Comparison of ENCODE assay signal across 8 cellular contexts in genomic region chr5:150562832-150563231, GRCh38. TPM values are rescaled to one million over a fixed set of nuclear protein-coding genes. Genes with fewer than 3 reads are reported as not detected.
DNase-seq lines count a peak whose midpoint lies in the region; ATAC-seq, FAIRE-seq and TF ChIP-seq lines count a peak whose summit lies in the region.

No MANE protein-coding gene starts in this region.

- H3K27me3 ChIP-seq in Caco-2 (replicated peaks; ENCODE audit: control insufficient read depth, insufficient read depth, low read length), result no peaks in the 10 kb centered on the region
- no peaks in the 10 kb centered on the region for H3K27me3 ChIP-seq in GM23248 (replicated peaks; ENCODE audit: insufficient read depth)
- H3K27me3 ChIP-seq in Peyer's patch, result no peaks in the 10 kb centered on the region
- H3K27me3 ChIP-seq in endothelial cell of umbilical vein (ENCODE audit: control insufficient read depth in 2 of 2, insufficient read depth in 2 of 2, low read length in 2 of 2), result no peaks in the 10 kb centered on the region

- no peak overlapping the region for H3K9ac ChIP-seq in GM23248
- H3K9ac ChIP-seq in endothelial cell of umbilical vein (replicated peaks; ENCODE audit: extremely low read depth, insufficient read depth, low read length), result no peak overlapping the region

- dilution Hi-C loops in endothelial cell of umbilical vein (cut with MboI; ENCODE audit: extremely low pct_ligation_motif_present, low sequenced_read_pairs), result no loop called here

- H3F3A ChIP-seq in GM23248 (ENCODE audit: insufficient read depth), result peaks cover 52% of the 10 kb centered on the region

- H3K36me3 ChIP-seq in Caco-2 (ENCODE audit: control insufficient read depth, insufficient read depth, low read length) (no peaks in the 10 kb centered on the region), GM23248 (ENCODE audit: low read depth) (no peaks in the 10 kb centered on the region), Peyer's patch (no peaks in the 10 kb centered on the region), endothelial cell of umbilical vein (ENCODE audit: control insufficient read depth in 2 of 2, extremely low read depth in 1 of 2, insufficient read depth in 2 of 2, low read length in 2 of 2) (no peaks in the 10 kb centered on the region)

- no peaks in the 10 kb centered on the region for H3K9me1 ChIP-seq in endothelial cell of umbilical vein (replicated peaks; ENCODE audit: control insufficient read depth, extremely low read depth, insufficient read depth, low read length)

- no peak overlapping the region for H3K4me3 ChIP-seq in Caco-2 (ENCODE audit: low read depth, low read length)
- H3K4me3 ChIP-seq in GM23248, result no peak overlapping the region
- H3K4me3 ChIP-seq in Peyer's patch, result no peak overlapping the region
- no peak overlapping the region for H3K4me3 ChIP-seq in endothelial cell of umbilical vein (replicated peaks in 1 of 3; ENCODE audit: insufficient read depth in 1 of 3, low read depth in 1 of 3, low read length in 3 of 3)
- H3K4me3 ChIP-seq in retinal pigment epithelial cell (ENCODE audit: low read length), result no peak overlapping the region

- H3K27me3 Mint-ChIP-seq in Caco-2 (ENCODE audit: insufficient read depth, unreplicated experiment), result no peaks in the 10 kb centered on the region

- in situ Hi-C loops in GM23248 (cut with MboI), result loop anchor here (10.0 kb wide), 1 partner anchor 282 kb away; the partner anchor contains the start of gene IRGM

- DNase-seq in Caco-2, result peak in 1 of 2 experiments; percentile 71
- peak; percentile 63 for DNase-seq in GM23248
- DNase-seq in Peyer's patch, result peak in 2 of 3 donors; percentile 7 to 74
- peak; percentile 65 for DNase-seq in endothelial cell of umbilical vein (ENCODE audit: low read depth, low spot score)
- DNase-seq in retinal pigment epithelial cell (ENCODE audit: low read depth), result no peak
- no peak for DNase-seq in middle frontal gyrus (ENCODE audit: extremely low spot score, low spot score)

- H3K79me2 ChIP-seq in GM23248 (ENCODE audit: insufficient read depth) (no peaks in the 10 kb centered on the region), endothelial cell of umbilical vein (ENCODE audit: control insufficient read depth, insufficient read depth, low read length) (no peaks in the 10 kb centered on the region)

- POLR2A ChIA-PET in Caco-2 (lab: Charles Lee), result no interaction called here
- POLR2A ChIA-PET in endothelial cell of umbilical vein (lab: Charles Lee), result no interaction called here

- TF ChIP-seq CTCF in Caco-2 (IDR thresholded peaks at IDR 0.05; ENCODE audit: insufficient read depth in 1 of 2, low read depth in 1 of 2, low read length in 1 of 2, severe bottlenecking in 1 of 2, unreplicated experiment in 1 of 2) (peak; percentile 59 to 67), Peyer's patch (IDR thresholded peaks at IDR 0.05) (peak in 5 of 6 experiments; percentile 51 to 86 (median 82)), endothelial cell of umbilical vein (IDR thresholded peaks at IDR 0.05; ENCODE audit: extremely low read depth in 1 of 2, insufficient read depth in 1 of 2, low read depth in 1 of 2, low read length in 2 of 2) (peak; percentile 45 to 46), retinal pigment epithelial cell (conservative IDR thresholded peaks at IDR 0.05; ENCODE audit: low read depth, low read length) (peak; percentile 63)

- H3K4me1 Mint-ChIP-seq in Caco-2 (ENCODE audit: low read depth, unreplicated experiment), result peaks cover 39% of the 10 kb centered on the region

- H3K36me3 Mint-ChIP-seq in Caco-2 (ENCODE audit: insufficient read depth, unreplicated experiment), result peaks cover 33% of the 10 kb centered on the region

- H3K4me3 Mint-ChIP-seq in Caco-2 (ENCODE audit: unreplicated experiment), result no peak overlapping the region

- intact Hi-C loops in Caco-2 (cut with micrococcal nuclease; ENCODE audit: unreplicated experiment), result loop anchor here (1.0 kb wide), 1 partner anchor 19 kb away; no protein-coding TSS in a partner anchor
- intact Hi-C loops in endothelial cell of umbilical vein (cut with micrococcal nuclease), result no loop called here

- H4K20me1 ChIP-seq in GM23248 (ENCODE audit: insufficient read depth), result no peaks in the 10 kb centered on the region
- no peaks in the 10 kb centered on the region for H4K20me1 ChIP-seq in endothelial cell of umbilical vein (replicated peaks; ENCODE audit: control insufficient read depth, extremely low read depth, insufficient read depth, low read length)

- H3K27ac ChIP-seq in GM23248 (no peak overlapping the region), Peyer's patch (no peak overlapping the region), endothelial cell of umbilical vein (ENCODE audit: insufficient read depth, low read depth, low read length) (no peak overlapping the region)

- H3K9me3 ChIP-seq in Caco-2, result no peaks in the 10 kb centered on the region
- H3K9me3 ChIP-seq in GM23248 (ENCODE audit: low read depth), result no peaks in the 10 kb centered on the region
- no peaks in the 10 kb centered on the region for H3K9me3 ChIP-seq in Peyer's patch
- H3K9me3 ChIP-seq in endothelial cell of umbilical vein (replicated peaks; ENCODE audit: control insufficient read depth, insufficient read depth, low read length), result no peaks in the 10 kb centered on the region

- peak overlapping the region; percentile 78 for H3K27ac Mint-ChIP-seq in Caco-2 (ENCODE audit: unreplicated experiment)

- no peak overlapping the region for H2AFZ ChIP-seq in GM23248
- no peak overlapping the region for H2AFZ ChIP-seq in endothelial cell of umbilical vein (ENCODE audit: low read depth, low read length)

- H3K4me1 ChIP-seq in Caco-2 (peaks cover 32% of the 10 kb centered on the region), GM23248 (ENCODE audit: insufficient read depth) (peaks cover 30% of the 10 kb centered on the region), Peyer's patch (peaks cover 0 to 12% (median 0%) of the 10 kb centered on the region in 4 donors), endothelial cell of umbilical vein (ENCODE audit: control insufficient read depth, extremely low read depth, insufficient read depth, low read length) (no peaks in the 10 kb centered on the region)

- TF ChIP-seq POLR2A in Peyer's patch (IDR thresholded peaks at IDR 0.05) (no peak), endothelial cell of umbilical vein (IDR thresholded peaks at IDR 0.05; ENCODE audit: low read depth, low read length) (no peak)

- WGBS in GM23248 (ENCODE audit: low coverage in 1 of 2, low lambda C conversion rate in 2 of 2, missing lambda C conversion rate in 2 of 2), 2 experiments, result 49 to 52% methylated on average over 2 of the region's 2 CpGs

- no peaks in the 10 kb centered on the region for H3K9me3 Mint-ChIP-seq in Caco-2 (ENCODE audit: unreplicated experiment)

- BruUV-seq in Caco-2 (replicated peaks; lab: Mats Ljungman, UMichigan), result no TSS peak
- no TSS peak for BruUV-seq in endothelial cell of umbilical vein (replicated peaks; lab: Mats Ljungman, UMichigan)

- CTCF ChIA-PET in Caco-2 (lab: Charles Lee) (interaction anchor here (2.6 to 4.3 kb wide), 2 partner anchors 20 to 93 kb away, joined by 15 to 56 read pairs; partner anchors contain the start of gene MYOZ3), endothelial cell of umbilical vein (lab: Charles Lee) (interaction anchor here (4.8 to 7.6 kb wide), 4 partner anchors 79 to 284 kb away, joined by 33 to 123 read pairs (median 67); partner anchors contain the start of genes IRGM, RBM22 and SYNPO)

- H3K9me2 ChIP-seq in GM23248 (ENCODE audit: insufficient read depth), result no peaks in the 10 kb centered on the region

- ATAC-seq in GM21447 (IDR thresholded peaks at IDR 0.05; ENCODE audit: unreplicated experiment) (no peak), HG03442 (IDR thresholded peaks at IDR 0.05; ENCODE audit: unreplicated experiment) (no peak)

- H3K4me2 ChIP-seq in GM23248 (ENCODE audit: unreplicated experiment), result no peak overlapping the region
- no peak overlapping the region for H3K4me2 ChIP-seq in endothelial cell of umbilical vein (ENCODE audit: insufficient read depth, low read length)

- peak; percentile 68 for FAIRE-seq in endothelial cell of umbilical vein (lab: Jason Lieb, UNC)

TF ChIP-seq in endothelial cell of umbilical vein, 7 proteins besides CTCF, POLR2A, EP300 and RAD21:
- TF ChIP-seq MAX (IDR thresholded peaks at IDR 0.05; ENCODE audit: insufficient read depth, insufficient read length) (no peak), POLR2AphosphoS5 (IDR thresholded peaks at IDR 0.05; ENCODE audit: insufficient read depth, low read depth, low read length) (no peak), JUN (IDR thresholded peaks at IDR 0.05; ENCODE audit: borderline replicate concordance, insufficient read depth, insufficient read length, low read depth) (no peak), MYC (IDR thresholded peaks at IDR 0.05; ENCODE audit: low read depth, low read length) (no peak), EZH2 (IDR thresholded peaks at IDR 0.05; ENCODE audit: borderline replicate concordance, low read depth, low read length, severe bottlenecking) (no peak), GATA2 (IDR thresholded peaks at IDR 0.05; ENCODE audit: insufficient read depth, insufficient read length, low read depth, low read length) (no peak), FOS (IDR thresholded peaks at IDR 0.05; ENCODE audit: borderline replicate concordance, insufficient read depth, low read length) (no peak)

RNA-seq across cellular contexts. Expression of gene NDST1, which starts 54.9 kb away (rescaled TPM):
- total RNA-seq in Caco-2 (2022), result 106 and 110 TPM in 2 replicates
- total RNA-seq in GM23248 (2014; rRNA removed; shearing (Covaris generic)), result 129 and 159 TPM in 2 replicates
- polyA plus RNA-seq in GM23248 (2016; fragmentation: Nextera tagmentation; extraction: Ambion mirVana), result 39.1 and 41.3 TPM in 2 replicates
- 100 to 1,000 TPM in 2 of 4 donors, 10 to 100 TPM in 2; 80.9 to 168 (median 118) TPM for total RNA-seq in Peyer's patch
- total RNA-seq in endothelial cell of umbilical vein, result 86.5 and 102 TPM in 2 replicates
- 38.6 and 42.6 TPM in 2 replicates for polyA plus RNA-seq in endothelial cell of umbilical vein
- 32.7 and 36.4 TPM in 2 replicates for polyA plus RNA-seq in endothelial cell of umbilical vein (2011; cell fraction: cytosol; rRNA removed)
- 52.9 and 53.3 TPM in 2 replicates for polyA plus RNA-seq in endothelial cell of umbilical vein (2011; cell fraction: nucleus; rRNA removed)
- polyA plus RNA-seq in endothelial cell of umbilical vein (2012), result 38.6 and 45.7 TPM in 2 replicates
- 59.5 and 71.2 TPM in 2 replicates for polyA minus RNA-seq in endothelial cell of umbilical vein
- 6.8 TPM for polyA minus RNA-seq in endothelial cell of umbilical vein (2011; cell fraction: cytosol; rRNA and poly(A)+ RNA removed)
- polyA minus RNA-seq in endothelial cell of umbilical vein (2011; cell fraction: nucleus; rRNA and poly(A)+ RNA removed), result 36.7 and 45.1 TPM in 2 replicates

Comparison
In these comparisons a context has a peak if more than half of its experiments do, and no peak if none do; other contexts are left out.
1. DNase-seq: peak in GM23248 (single experiment), Peyer's patch (2 of 3) and endothelial cell of umbilical vein (single experiment); none in retinal pigment epithelial cell (single experiment) and middle frontal gyrus (single experiment).
2. Peak in every context shown above with its lines, with median percentiles within 50 percentile points of each other: CTCF ChIP-seq.